Comparison of ENCODE assay signal across 1 cellular context in genomic region chr9:77018058-77019009, GRCh38.
TF ChIP-seq lines count a peak whose summit lies in the region.

No MANE protein-coding gene starts in this region.

TF ChIP-seq in HEK293, 187 proteins besides CTCF, POLR2A, EP300 and RAD21 (continued from another document and continues in another):
- no peak for TF ChIP-seq AEBP2 (tag by site-specific recombination; IDR thresholded peaks at IDR 0.05; ENCODE audit: borderline replicate concordance)
- TF ChIP-seq ZNF549 (tag by site-specific recombination; IDR thresholded peaks at IDR 0.05): no peak
- 0 out of 2 replicates have a peak, but pooled peaks have one; percentile 31 for TF ChIP-seq SP3 (tag by site-specific recombination; IDR thresholded peaks at IDR 0.05)
- TF ChIP-seq ZNF510 (tag by site-specific recombination; IDR thresholded peaks at IDR 0.05; ENCODE audit: insufficient replicate concordance): no peak
- no peak for TF ChIP-seq ZNF558 (tag by site-specific recombination; IDR thresholded peaks at IDR 0.05)
- no peak for TF ChIP-seq ZNF362 (tag by site-specific recombination; IDR thresholded peaks at IDR 0.05)
- peak; percentile 57 for TF ChIP-seq ZBTB17 (tag by site-specific recombination; IDR thresholded peaks at IDR 0.05)
- TF ChIP-seq ZNF521 (tag by site-specific recombination; IDR thresholded peaks at IDR 0.05): no peak
- no peak for TF ChIP-seq GFI1B (tag by site-specific recombination; IDR thresholded peaks at IDR 0.05)
- TF ChIP-seq YY2 (tag by site-specific recombination; IDR thresholded peaks at IDR 0.05): no peak
- TF ChIP-seq ZNF311 (tag by site-specific recombination; IDR thresholded peaks at IDR 0.05; ENCODE audit: borderline replicate concordance): no peak
- no peak for TF ChIP-seq ZNF366 (tag by site-specific recombination; conservative IDR thresholded peaks at IDR 0.05)
- no peak for TF ChIP-seq ZBTB6 (tag by site-specific recombination; IDR thresholded peaks at IDR 0.05)
- TF ChIP-seq ZNF677 (tag by site-specific recombination; IDR thresholded peaks at IDR 0.05): no peak
- no peak for TF ChIP-seq HOXD13 (CRISPR knock-in tag; IDR thresholded peaks at IDR 0.05; ENCODE audit: borderline replicate concordance)
- no peak for TF ChIP-seq ZNF660 (tag by site-specific recombination; IDR thresholded peaks at IDR 0.05)
- TF ChIP-seq ZBTB26 (tag by site-specific recombination; optimal IDR thresholded peaks at IDR 0.05): peak; percentile 45
- 0 out of 2 replicates have a peak, but pooled peaks have one; percentile 2 for TF ChIP-seq ZNF596 (tag by site-specific recombination; IDR thresholded peaks at IDR 0.05)
- no peak for TF ChIP-seq ZBTB49 (tag by site-specific recombination; IDR thresholded peaks at IDR 0.05; ENCODE audit: low read depth)
- no peak for TF ChIP-seq ZNF791 (tag by site-specific recombination; IDR thresholded peaks at IDR 0.05)
- no peak for TF ChIP-seq ZNF639 (tag by site-specific recombination; IDR thresholded peaks at IDR 0.05)
- TF ChIP-seq ZBTB10 (tag by site-specific recombination; IDR thresholded peaks at IDR 0.05): no peak
- TF ChIP-seq ZBTB48 (tag by site-specific recombination; IDR thresholded peaks at IDR 0.05): no peak
- no peak for TF ChIP-seq ZNF19 (tag by site-specific recombination; IDR thresholded peaks at IDR 0.05; ENCODE audit: low read depth)
- TF ChIP-seq GLIS2 (tag by site-specific recombination; IDR thresholded peaks at IDR 0.05): peak; percentile 65; the same call in 1 of the 2 replicates
- no peak for TF ChIP-seq EGR2 (tag by site-specific recombination; IDR thresholded peaks at IDR 0.05; ENCODE audit: low read depth)
- TF ChIP-seq ZNF23 (tag by site-specific recombination; IDR thresholded peaks at IDR 0.05; ENCODE audit: borderline replicate concordance): no peak
- no peak for TF ChIP-seq SETDB1 (IDR thresholded peaks at IDR 0.05; ENCODE audit: insufficient read length, low read length)
- TF ChIP-seq ZNF837 (tag by site-specific recombination; IDR thresholded peaks at IDR 0.05): no peak
- no peak for TF ChIP-seq ZNF132 (tag by site-specific recombination; IDR thresholded peaks at IDR 0.05; ENCODE audit: borderline replicate concordance)
- no peak for TF ChIP-seq MEIS1 (CRISPR knock-in tag; IDR thresholded peaks at IDR 0.05; ENCODE audit: borderline replicate concordance)
- TF ChIP-seq ZNF274 (IDR thresholded peaks at IDR 0.05; ENCODE audit: low read length): no peak
- no peak for TF ChIP-seq ZNF274 (tag by site-specific recombination; IDR thresholded peaks at IDR 0.05; ENCODE audit: borderline replicate concordance)
- no peak for TF ChIP-seq ZNF354C (tag by site-specific recombination; IDR thresholded peaks at IDR 0.05; ENCODE audit: borderline replicate concordance, low read depth)
- no peak for TF ChIP-seq ZNF211 (tag by site-specific recombination; IDR thresholded peaks at IDR 0.05; ENCODE audit: low read depth)
- no peak for TF ChIP-seq ZNF121 (tag by site-specific recombination; IDR thresholded peaks at IDR 0.05)
- no peak for TF ChIP-seq ZNF664 (tag by site-specific recombination; IDR thresholded peaks at IDR 0.05)
- TF ChIP-seq ZBTB21 (tag by site-specific recombination; IDR thresholded peaks at IDR 0.05): no peak
- TF ChIP-seq ZNF777 (tag by site-specific recombination; IDR thresholded peaks at IDR 0.05; ENCODE audit: borderline replicate concordance): peak; percentile 35; the same call in 1 of the 2 replicates
- no peak for TF ChIP-seq ZNF513 (tag by site-specific recombination; IDR thresholded peaks at IDR 0.05)
- TF ChIP-seq ZNF10 (tag by site-specific recombination; IDR thresholded peaks at IDR 0.05): no peak
- TF ChIP-seq ZNF394 (tag by site-specific recombination; IDR thresholded peaks at IDR 0.05; ENCODE audit: borderline replicate concordance): no peak
- TF ChIP-seq PRDM6 (tag by site-specific recombination; IDR thresholded peaks at IDR 0.05): no peak
- TF ChIP-seq ZNF138 (tag by site-specific recombination; IDR thresholded peaks at IDR 0.05; ENCODE audit: borderline replicate concordance): no peak
- TF ChIP-seq ELK4 (IDR thresholded peaks at IDR 0.05; ENCODE audit: borderline replicate concordance, low read depth, low read length): no peak
- no peak for TF ChIP-seq RBAK (tag by site-specific recombination; IDR thresholded peaks at IDR 0.05)
- TF ChIP-seq ZNF155 (tag by site-specific recombination; IDR thresholded peaks at IDR 0.05): no peak
- peak; percentile 47; the same call in 1 of the 2 replicates for TF ChIP-seq GLIS1 (tag by site-specific recombination; IDR thresholded peaks at IDR 0.05)
